19 cellular contexts compared by ENCODE assay signal in the genomic region with DNA sequence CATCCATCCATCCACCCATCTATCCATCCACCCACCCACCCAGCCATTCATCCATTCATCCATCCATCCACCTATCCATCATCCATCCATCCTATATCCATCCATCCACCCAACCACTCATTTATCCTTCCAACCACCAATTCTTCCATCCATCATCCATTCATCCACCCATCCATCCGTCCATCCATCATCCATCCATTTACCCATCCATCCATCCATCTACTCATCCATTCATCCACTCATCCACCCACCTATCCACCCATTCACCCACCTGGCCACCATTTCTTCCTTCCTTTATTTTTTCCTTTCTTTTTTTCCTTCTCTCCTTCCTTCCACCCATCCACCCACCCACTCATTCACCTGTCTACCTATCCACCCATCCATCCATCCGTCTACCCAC. TPM values are rescaled to one million over a fixed set of nuclear protein-coding genes. Genes with fewer than 3 reads are reported as not detected.
A peak's percentile ranks its signal among the peaks of the same experiment; 100 is the strongest.
DNase-seq lines count a peak whose midpoint lies in the region; ATAC-seq, FAIRE-seq and TF ChIP-seq lines count a peak whose summit lies in the region.
"Had no signal": no experiment of that assay in that cellular context is flagged by ENCODE, and none has a peak within 500 bp of the region (broad histone marks: within the 10 kb centered on the region; RNA-seq: fewer than 3 reads in every experiment).

No MANE protein-coding gene starts in this region.

- H3K9me1 ChIP-seq in IMR-90 (ENCODE audit: insufficient read depth, low read length) (peaks cover 4% of the 10 kb centered on the region; the same call in 1 of the 2 replicates), K562 (ENCODE audit: control insufficient read depth, insufficient read depth, low read length) (no peaks in the 10 kb centered on the region)

- H3K4me2 ChIP-seq in IMR-90 (ENCODE audit: low read depth, low read length) (no peak overlapping the region), K562 (ENCODE audit: insufficient read depth, low read length) (no peak overlapping the region)
- H3K4me2 ChIP-seq: GM23338 had no signal

- POLR2A ChIA-PET in IMR-90 (lab: Charles Lee; ENCODE audit: unreplicated experiment), result no interaction called here
- POLR2A ChIA-PET in K562 (lab: Yijun Ruan, JAX), result no interaction called here

- peaks cover 5% of the 10 kb centered on the region for H3K9me3 Mint-ChIP-seq in natural killer cell treated with Interleukin-12 subunit alpha and Interleukin-12 subunit beta and Interleukin-15 and Interleukin-18, amount 100 ng/mL, for 72 hours

- peaks cover 0 to 6% of the 10 kb centered on the region in 2 donors for H3K27me3 Mint-ChIP-seq in natural killer cell treated with Interleukin-12 subunit alpha and Interleukin-12 subunit beta and Interleukin-15 and Interleukin-18, amount 100 ng/mL, for 72 hours

- no TSS peak for BruUV-seq in IMR-90 (replicated peaks; lab: Mats Ljungman, UMichigan)
- BruUV-seq in K562 (replicated peaks; lab: Mats Ljungman, UMichigan), result no TSS peak

- TF ChIP-seq EP300 in K562 (IDR thresholded peaks at IDR 0.05; ENCODE audit: low read length) (no peak), tibial nerve (IDR thresholded peaks at IDR 0.05) (no peak)

- CTCF ChIA-PET in IMR-90 (lab: Yijun Ruan, JAX) (no interaction called here), K562 (lab: Yijun Ruan, JAX; ENCODE audit: low intra/inter-chr PET ratio) (no interaction called here)

- H3K56ac ChIP-seq in IMR-90 (ENCODE audit: extremely low read depth, insufficient read depth, low read length), result no peak overlapping the region

- no peak overlapping the region for H2BK20ac ChIP-seq in IMR-90 (ENCODE audit: low read depth, low read length)

- no peak overlapping the region for H4K91ac ChIP-seq in IMR-90 (ENCODE audit: insufficient read depth, low read depth, low read length)

- in situ Hi-C loops in IMR-90 (cut with MboI; ENCODE audit: low sequenced_read_pairs) (no loop called here), K562 (cut with MboI) (no loop called here)

- H2BK5ac ChIP-seq in IMR-90 (ENCODE audit: low read depth, low read length, poor library complexity, severe bottlenecking), result peak overlapping the region; percentile 16

- no peak for DNase-seq in IMR-90
- DNase-seq in K562 (ENCODE audit: extremely low read depth in 1 of 4, low spot score in 3 of 4), result no peak
- DNase-seq in cortex of kidney (lab: John Stamatoyannopoulos, UW), result no peak
- DNase-seq in tibial nerve (ENCODE audit: low spot score in 2 of 2), result no peak
- no peak for DNase-seq in natural killer cell treated with Interleukin-12 subunit alpha and Interleukin-12 subunit beta and Interleukin-15 and Interleukin-18, amount 100 ng/mL, for 72 hours (ENCODE audit: low spot score)
- DNase-seq in occipital lobe (lab: John Stamatoyannopoulos, UW), result no peak
- DNase-seq: C1 segment of cervical spinal cord; Calu3; CD4-positive, alpha-beta memory T cell; COR-L47; DMS53; DMS79 treated with DMSO at 0.1 percent for 48 hours; GF-D8 had no signal

- TF ChIP-seq POLR2A in IMR-90 (IDR thresholded peaks at IDR 0.05; ENCODE audit: low read depth, low read length), result no peak
- TF ChIP-seq POLR2A in K562 (conservative IDR thresholded peaks at IDR 0.05), result no peak
- TF ChIP-seq POLR2A in tibial nerve (IDR thresholded peaks at IDR 0.05), result no peak

- no peak for FAIRE-seq in K562 (lab: Jason Lieb, UNC)
- FAIRE-seq: GM12891, H54 had no signal

- TF ChIP-seq CTCF in IMR-90 (conservative IDR thresholded peaks at IDR 0.05; ENCODE audit: low read depth, low read length), result no peak
- no peak for TF ChIP-seq CTCF in K562 (IDR thresholded peaks at IDR 0.05 in 2 of 3, conservative IDR thresholded peaks at IDR 0.05 in 1 of 3; ENCODE audit: insufficient read depth in 2 of 3, low read depth in 1 of 3, low read length in 3 of 3)
- TF ChIP-seq CTCF in neutrophil (IDR thresholded peaks at IDR 0.05), result no peak
- no peak for TF ChIP-seq CTCF in tibial nerve (IDR thresholded peaks at IDR 0.05)

- H3K14ac ChIP-seq in IMR-90 (replicated peaks; ENCODE audit: low read depth, low read length), result no peak overlapping the region

- H3K27me3 ChIP-seq in IMR-90 (ENCODE audit: control insufficient read depth, insufficient read depth, low read length) (no peaks in the 10 kb centered on the region; the same call in 1 of the 2 replicates), K562 (ENCODE audit: control insufficient read depth in 2 of 2, insufficient read depth in 2 of 2, low read length in 2 of 2) (peaks cover 0 to 31% of the 10 kb centered on the region in 2 experiments; a peak in 3 of 5 replicates), neutrophil (no peaks in the 10 kb centered on the region), tibial nerve (no peaks in the 10 kb centered on the region)

- TF ChIP-seq RAD21 in IMR-90 (IDR thresholded peaks at IDR 0.05; ENCODE audit: low read length) (no peak), K562 (CRISPR knock-in tag; conservative IDR thresholded peaks at IDR 0.05 in 1 of 2, IDR thresholded peaks at IDR 0.05 in 1 of 2) (no peak)

- H4K20me1 ChIP-seq in IMR-90 (ENCODE audit: insufficient read depth, low read length) (no peaks in the 10 kb centered on the region), K562 (replicated peaks; ENCODE audit: control insufficient read depth, insufficient read depth, low read length) (peaks cover 8% of the 10 kb centered on the region; the same call in 1 of the 2 replicates)

- no peak overlapping the region for H4K5ac ChIP-seq in IMR-90 (ENCODE audit: low read depth, low read length)

- no peak overlapping the region for H2BK15ac ChIP-seq in IMR-90 (ENCODE audit: low read depth, low read length)

- H3K9me3 ChIP-seq in IMR-90 (ENCODE audit: control insufficient read depth, insufficient read depth, low read length) (no peaks in the 10 kb centered on the region), K562 (replicated peaks; ENCODE audit: control insufficient read depth, insufficient read depth, low read depth, low read length) (no peaks in the 10 kb centered on the region), neutrophil (no peaks in the 10 kb centered on the region), tibial nerve (no peaks in the 10 kb centered on the region)
- H3K9me3 ChIP-seq: HAP-1 had no signal

- no peaks in the 10 kb centered on the region for H3K4me1 Mint-ChIP-seq in natural killer cell treated with Interleukin-12 subunit alpha and Interleukin-12 subunit beta and Interleukin-15 and Interleukin-18, amount 100 ng/mL, for 72 hours (ENCODE audit: low read depth in 2 of 2)
- H3K4me1 Mint-ChIP-seq: CD4-positive, alpha-beta memory T cell; GM23338 had no signal

- H3K23ac ChIP-seq in IMR-90 (ENCODE audit: low read depth, low read length), result no peak overlapping the region

- H3K4me1 ChIP-seq in IMR-90 (ENCODE audit: control insufficient read depth, insufficient read depth, low read length) (peaks cover 6% of the 10 kb centered on the region; the same call in 1 of the 2 replicates), K562 (replicated peaks in 1 of 2; ENCODE audit: control insufficient read depth in 2 of 2, insufficient read depth in 2 of 2, low read length in 2 of 2) (peaks cover 4 to 16% of the 10 kb centered on the region in 2 experiments; a peak in 4 of 5 replicates), neutrophil (ENCODE audit: control insufficient read depth in 1 of 2, insufficient read depth in 1 of 2, low read depth in 1 of 2, low read length in 1 of 2) (peaks cover 13 to 29% of the 10 kb centered on the region in 2 experiments), tibial nerve (no peaks in the 10 kb centered on the region)
- H3K4me1 ChIP-seq: HAP-1 had no signal

- H2AK5ac ChIP-seq in IMR-90 (ENCODE audit: low read depth, low read length), result no peak overlapping the region

- no peaks in the 10 kb centered on the region for H3K79me1 ChIP-seq in IMR-90 (ENCODE audit: low read depth in 1 of 2, low read length in 2 of 2)

- H3K4me3 ChIP-seq in IMR-90 (ENCODE audit: insufficient read depth, low read depth, low read length) (no peak overlapping the region), K562 (no peak overlapping the region), neutrophil (ENCODE audit: low read depth in 1 of 2, low read length in 1 of 2) (no peak overlapping the region), tibial nerve (no peak overlapping the region)
- H3K4me3 ChIP-seq: GM23338, HAP-1 had no signal

- no peak overlapping the region for H2AK9ac ChIP-seq in IMR-90 (replicated peaks; ENCODE audit: low read depth, low read length, poor library complexity)

- 70 to 100% methylated on average over 1 of the region's 2 CpGs for WGBS in IMR-90 (ENCODE audit: extremely low coverage in 2 of 2, insufficient read length in 1 of 2), 2 experiments
- 6% methylated on average over 2 of the region's 2 CpGs for WGBS in K562 (ENCODE audit: insufficient coverage, low coverage, missing lambda C conversion rate)
- 92 to 93% methylated on average over 2 of the region's 2 CpGs for WGBS in tibial nerve, 2 donors

- H3K4me3 Mint-ChIP-seq in natural killer cell treated with Interleukin-12 subunit alpha and Interleukin-12 subunit beta and Interleukin-15 and Interleukin-18, amount 100 ng/mL, for 72 hours, result no peak overlapping the region
- H3K4me3 Mint-ChIP-seq: CD4-positive, alpha-beta memory T cell; GM23338 had no signal

- H3K36me3 Mint-ChIP-seq in natural killer cell treated with Interleukin-12 subunit alpha and Interleukin-12 subunit beta and Interleukin-15 and Interleukin-18, amount 100 ng/mL, for 72 hours, result no peaks in the 10 kb centered on the region
- H3K36me3 Mint-ChIP-seq: CD4-positive, alpha-beta memory T cell had no signal

- H3K36me3 ChIP-seq in IMR-90 (ENCODE audit: control insufficient read depth, insufficient read depth, low read length) (no peaks in the 10 kb centered on the region; the same call in 1 of the 2 replicates), K562 (ENCODE audit: control insufficient read depth, insufficient read depth, low read length) (no peaks in the 10 kb centered on the region), neutrophil (peaks cover 71% of the 10 kb centered on the region), tibial nerve (peaks cover 0 to 13% (median 0%) of the 10 kb centered on the region in 3 donors)
- H3K36me3 ChIP-seq: HAP-1 had no signal

- H2BK120ac ChIP-seq in IMR-90 (ENCODE audit: low read depth, low read length), result no peak overlapping the region

- H3K9ac ChIP-seq in IMR-90 (ENCODE audit: low read depth, low read length) (no peak overlapping the region), K562 (ENCODE audit: insufficient read depth in 1 of 2, low read depth in 2 of 2, low read length in 2 of 2) (no peak overlapping the region)

- intact Hi-C loops in IMR-90 (cut with micrococcal nuclease), result no loop called here
- intact Hi-C loops in K562 (cut with micrococcal nuclease), result no loop called here

- no peak overlapping the region for H3K27ac Mint-ChIP-seq in natural killer cell treated with Interleukin-12 subunit alpha and Interleukin-12 subunit beta and Interleukin-15 and Interleukin-18, amount 100 ng/mL, for 72 hours
- H3K27ac Mint-ChIP-seq: CD4-positive, alpha-beta memory T cell; GM23338 had no signal

- ATAC-seq in IMR-90 (ENCODE audit: low read depth) (no peak), K562 (no peak)
- ATAC-seq in natural killer cell treated with Interleukin-12 subunit alpha and Interleukin-12 subunit beta and Interleukin-15 and Interleukin-18, amount 100 ng/mL, for 72 hours, result no peak
- ATAC-seq: GM23338 had no signal

- no peaks in the 10 kb centered on the region for H3K79me2 ChIP-seq in K562 (ENCODE audit: control insufficient read depth, insufficient read depth, low read length)

- dilution Hi-C loops in IMR-90 (cut with HindIII; ENCODE audit: low sequenced_read_pairs, unreplicated experiment), result no loop called here

- H2AFZ ChIP-seq in IMR-90 (replicated peaks; ENCODE audit: low read length, poor library complexity), result no peak overlapping the region
- no peak overlapping the region for H2AFZ ChIP-seq in K562 (ENCODE audit: low read depth, low read length)
- H2AFZ ChIP-seq: GM23338 had no signal

- no peak overlapping the region for H4K8ac ChIP-seq in IMR-90 (ENCODE audit: low read depth in 2 of 2, low read length in 2 of 2)

- H3K27ac ChIP-seq in IMR-90 (ENCODE audit: insufficient read depth, low read length) (no peak overlapping the region), K562 (ENCODE audit: extremely low read depth, low read depth, low read length) (no peak overlapping the region), neutrophil (peak overlapping the region; percentile 29), tibial nerve (no peak overlapping the region)

- H3K18ac ChIP-seq in IMR-90 (ENCODE audit: low read depth, low read length), result no peak overlapping the region

- no peak overlapping the region for H3K4ac ChIP-seq in IMR-90 (ENCODE audit: low read depth, low read length)

RNA-seq across cellular contexts. Expression of gene HTRA3, which starts 25.2 kb away (rescaled TPM):
- total RNA-seq in IMR-90 (2012; rRNA removed) (1.1 and 1.3 TPM in 2 replicates), K562 (2014; rRNA removed) (not detected in 2 replicates), K562 (2014; rRNA removed; fragmentation: Illumina TruSeq; extraction: Trizol) (not detected in 2 replicates), K562 (2015; rRNA removed; fragmentation: Illumina TruSeq; extraction: Trizol) (not detected in 2 replicates), K562 (2021) (0.16 TPM in 1 of 2 replicates, not detected in the other), tibial nerve (10 to 100 TPM; 34.9 to 54.3 (median 43.5) TPM), occipital lobe (1.2 TPM)
- polyA plus RNA-seq in IMR-90 (2012; rRNA removed) (8.9 and 9.5 TPM in 2 replicates), K562 (2011; rRNA removed) (0.04 and 0.18 TPM in 2 replicates), K562 (2014; fragmentation: Illumina TruSeq; extraction: Trizol) (0.07 TPM in 1 of 2 replicates, not detected in the other), K562 (2014; fragmentation: Nextera tagmentation; extraction: Ambion mirVana) (not detected), K562 (2014; rRNA removed) (not detected in 2 replicates)
- 5.3 and 12.8 TPM in 2 replicates for polyA plus RNA-seq in IMR-90 (2012; cell fraction: cytosol; rRNA removed)
- polyA plus RNA-seq in IMR-90 (2012; cell fraction: nucleus; rRNA removed; ENCODE audit: low replicate concordance), result 3.7 and 5.2 TPM in 2 replicates
- 0.14 TPM in 1 of 2 replicates, not detected in the other for total RNA-seq in K562 (2011; cell fraction: chromatin; rRNA removed; ENCODE audit: low replicate concordance)
- total RNA-seq in K562 (2011; cell fraction: nucleolus; rRNA removed), result 0.17 and 0.53 TPM in 2 replicates
- total RNA-seq in K562 (2011; cell fraction: nucleoplasm; rRNA removed), result 0.15 TPM in 1 of 2 replicates, not detected in the other
- 0.09 and 0.10 TPM in 2 replicates for polyA plus RNA-seq in K562 (2011; cell fraction: cytosol; rRNA removed)
- polyA plus RNA-seq in K562 (2011; cell fraction: nucleus; rRNA removed), result 0.14 and 0.15 TPM in 2 replicates
- polyA plus RNA-seq in K562 (2012), result 0.20 and 0.42 TPM in 2 replicates
- polyA minus RNA-seq in K562 (2011; rRNA and poly(A)+ RNA removed), result not detected in 2 replicates
- not detected in 2 replicates for polyA minus RNA-seq in K562 (2011; cell fraction: cytosol; rRNA and poly(A)+ RNA removed)
- polyA minus RNA-seq in K562 (2011; cell fraction: nucleus; rRNA and poly(A)+ RNA removed), result 0.11 TPM in 1 of 2 replicates, not detected in the other
- not detected for total RNA-seq in natural killer cell treated with Interleukin-12 subunit alpha and Interleukin-12 subunit beta and Interleukin-15 and Interleukin-18, amount 100 ng/mL, for 72 hours
- total RNA-seq: A172; Calu3; CD4-positive, alpha-beta memory T cell had no signal
- polyA plus RNA-seq: CD4-positive, alpha-beta memory T cell had no signal

Comparison
In these comparisons a context has a peak if more than half of its experiments do, and no peak if none do; other contexts are left out.
1. RNA of gene HTRA3, which starts 25.2 kb away (total RNA-seq): 34.9 to 54.3 TPM in tibial nerve; 1.1 to 1.3 TPM in IMR-90, 1.2 TPM in occipital lobe (single experiment), 0.14 to 0.53 TPM in K562 and not detected in natural killer cell treated with Interleukin-12 subunit alpha and Interleukin-12 subunit beta and Interleukin-15 and Interleukin-18, amount 100 ng/mL, for 72 hours; every median in the first group is over 10 times any median in the second.